8 cellular contexts compared by ENCODE assay signal in genomic region chr19:27794444-27795042, GRCh38.
DNase-seq lines count a peak whose midpoint lies in the region; ATAC-seq and TF ChIP-seq lines count a peak whose summit lies in the region.

No MANE protein-coding gene starts in this region.

- H3K9me3 ChIP-seq in right cardiac atrium (ENCODE audit: control insufficient read depth, low read length) (no peaks in the 10 kb centered on the region), sigmoid colon (no peaks in the 10 kb centered on the region)

- TF ChIP-seq EP300 in Ishikawa (IDR thresholded peaks at IDR 0.05; ENCODE audit: borderline replicate concordance) (no peak), sigmoid colon (IDR thresholded peaks at IDR 0.05) (no peak)

- intact Hi-C loops in right cardiac atrium (cut with DNase I), result no loop called here
- intact Hi-C loops in sigmoid colon (cut with DNase I), result loop anchor here (5.0 kb wide), 1 partner anchor 1418 kb away; the partner anchor contains the start of gene UQCRFS1

- in situ Hi-C loops in ACHN (cut with HindIII; ENCODE audit: low pct_ligation_motif_present, low pct_unique_long_range_greater_than_20kb, low sequenced_read_pairs), result no loop called here

- H3K9me3 Mint-ChIP-seq in activated naive CD8-positive, alpha-beta T cell treated with anti-CD3 and anti-CD28 coated beads, Interleukin-2, amount 50 U/mL, for 24 hours, result no peaks in the 10 kb centered on the region

- H3K27me3 ChIP-seq in right cardiac atrium (ENCODE audit: control insufficient read depth, insufficient read depth), result no peaks in the 10 kb centered on the region
- no peaks in the 10 kb centered on the region for H3K27me3 ChIP-seq in sigmoid colon

- peak overlapping the region; percentile 95 for H3K4me3 Mint-ChIP-seq in activated naive CD8-positive, alpha-beta T cell treated with anti-CD3 and anti-CD28 coated beads, Interleukin-2, amount 50 U/mL, for 24 hours

- peak; percentile 7 for ATAC-seq in GM19023 (IDR thresholded peaks at IDR 0.05; ENCODE audit: unreplicated experiment)
- ATAC-seq in activated naive CD8-positive, alpha-beta T cell treated with anti-CD3 and anti-CD28 coated beads, Interleukin-2, amount 50 U/mL, for 24 hours, result no peak
- peak in 1 of 2 donors; percentile 17 for ATAC-seq in right cardiac atrium

- no peak for TF ChIP-seq CTCF in sigmoid colon (IDR thresholded peaks at IDR 0.05)

- H3K27me3 Mint-ChIP-seq in activated naive CD8-positive, alpha-beta T cell treated with anti-CD3 and anti-CD28 coated beads, Interleukin-2, amount 50 U/mL, for 24 hours, result no peaks in the 10 kb centered on the region

- 3% methylated on average over 18 of the region's 18 CpGs for WGBS in right cardiac atrium
- 13 to 26% methylated on average over 18 of the region's 18 CpGs for WGBS in sigmoid colon, 2 donors

- DNase-seq in ACHN, result peak; percentile 52
- peak; percentile 17 for DNase-seq in activated naive CD8-positive, alpha-beta T cell treated with anti-CD3 and anti-CD28 coated beads, Interleukin-2, amount 50 U/mL, for 24 hours
- peak in 1 of 3 donors; percentile 22 for DNase-seq in right cardiac atrium
- DNase-seq in sigmoid colon, result no peak
- no peak for DNase-seq in KG1 (lab: John Stamatoyannopoulos, UW)
- DNase-seq in NCI-H2081 treated with DMSO at 0.1 percent for 48 hours (lab: John Stamatoyannopoulos, UW), result no peak

- peak overlapping the region; percentile 95 for H3K27ac Mint-ChIP-seq in activated naive CD8-positive, alpha-beta T cell treated with anti-CD3 and anti-CD28 coated beads, Interleukin-2, amount 50 U/mL, for 24 hours

- H3K4me3 ChIP-seq in right cardiac atrium (ENCODE audit: low read length), result peak overlapping the region; percentile 57
- peak overlapping the region; percentile 61 to 85 (median 64) for H3K4me3 ChIP-seq in sigmoid colon

- H3K36me3 Mint-ChIP-seq in activated naive CD8-positive, alpha-beta T cell treated with anti-CD3 and anti-CD28 coated beads, Interleukin-2, amount 50 U/mL, for 24 hours (ENCODE audit: low read depth), result peaks cover 29% of the 10 kb centered on the region

- no peaks in the 10 kb centered on the region for H3K36me3 ChIP-seq in sigmoid colon

- peaks cover 20% of the 10 kb centered on the region for H3K4me1 Mint-ChIP-seq in activated naive CD8-positive, alpha-beta T cell treated with anti-CD3 and anti-CD28 coated beads, Interleukin-2, amount 50 U/mL, for 24 hours

- H3K27ac ChIP-seq in right cardiac atrium (ENCODE audit: low read length) (peak overlapping the region; percentile 94), sigmoid colon (peak overlapping the region; percentile 83 to 93 (median 88))

- TF ChIP-seq POLR2A in sigmoid colon (IDR thresholded peaks at IDR 0.05), result no peak

- H3K4me1 ChIP-seq in right cardiac atrium (ENCODE audit: control insufficient read depth, insufficient read depth, low read length) (peaks cover 2% of the 10 kb centered on the region), sigmoid colon (peaks cover 0 to 38% (median 27%) of the 10 kb centered on the region in 4 donors)

- TF ChIP-seq RAD21 in Ishikawa (IDR thresholded peaks at IDR 0.05; ENCODE audit: low read depth), result no peak

TF ChIP-seq in Ishikawa, 13 proteins besides CTCF, POLR2A, EP300 and RAD21:
- TF ChIP-seq EGR1 (IDR thresholded peaks at IDR 0.05) (no peak), NFIC (IDR thresholded peaks at IDR 0.05) (no peak), REST (IDR thresholded peaks at IDR 0.05; ENCODE audit: low read depth) (peak; percentile 82), USF1 (IDR thresholded peaks at IDR 0.05) (no peak), MAX (IDR thresholded peaks at IDR 0.05) (no peak)

Comparison
In these comparisons a context has a peak if more than half of its experiments do, and no peak if none do; other contexts are left out.
1. DNase-seq: peak in ACHN (single experiment) and activated naive CD8-positive, alpha-beta T cell treated with anti-CD3 and anti-CD28 coated beads, Interleukin-2, amount 50 U/mL, for 24 hours (single experiment); none in sigmoid colon (single experiment), KG1 (single experiment) and NCI-H2081 treated with DMSO at 0.1 percent for 48 hours (single experiment).